Comparison of ENCODE assay signal across 26 cellular contexts in genomic region chr14:35617500-35617899, GRCh38.
"Had no signal": no experiment of that assay in that cellular context is flagged by ENCODE, and none has a peak within 500 bp of the region (broad histone marks: within the 10 kb centered on the region; RNA-seq: fewer than 3 reads in every experiment).

No MANE protein-coding gene starts in this region.

- DNase-seq: colonic mucosa; cortex of kidney; effector CD8-positive, alpha-beta T cell; effector memory CD8-positive, alpha-beta T cell; endodermal cell; erythroblast; esophagus squamous epithelium; foreskin fibroblast; foreskin melanocyte; gastrocnemius medialis; glutamatergic neuron; head of caudate nucleus; heart right ventricle; hippocampal formation; left cardiac atrium; left lung; left ventricle myocardium superior; lower lobe of right lung; mesenchymal stem cell; mucosa of descending colon; naive B cell had no signal

- H3K9me3 Mint-ChIP-seq: effector memory CD8-positive, alpha-beta T cell had no signal

- H3K4me1 Mint-ChIP-seq: endodermal cell, mesothelial cell of epicardium had no signal

- ATAC-seq: effector memory CD8-positive, alpha-beta T cell; esophagus mucosa; gastrocnemius medialis; heart right ventricle; left cardiac atrium; left lung; left ventricle myocardium superior; lower lobe of right lung; mucosa of descending colon had no signal

- H3K27ac Mint-ChIP-seq: dendritic cell treated with granulocyte-macrophage colony-stimulating factor and Interleukin-4, amounts not matched to agents 40 ng/mL and 50 ng/mL, for 4 days; effector memory CD8-positive, alpha-beta T cell; endodermal cell; mesothelial cell of epicardium; naive B cell had no signal

- H3K27me3 Mint-ChIP-seq: dendritic cell treated with granulocyte-macrophage colony-stimulating factor and Interleukin-4, amounts not matched to agents 40 ng/mL and 50 ng/mL, for 4 days; effector memory CD8-positive, alpha-beta T cell; naive B cell had no signal

- FAIRE-seq: endometrium, keratinocyte had no signal

- H3K4me3 Mint-ChIP-seq: dendritic cell treated with granulocyte-macrophage colony-stimulating factor and Interleukin-4, amounts not matched to agents 40 ng/mL and 50 ng/mL, for 4 days; effector memory CD8-positive, alpha-beta T cell; endodermal cell; mesothelial cell of epicardium; naive B cell had no signal
